Comparison of ENCODE assay signal across 8 cellular contexts in the genomic region with DNA sequence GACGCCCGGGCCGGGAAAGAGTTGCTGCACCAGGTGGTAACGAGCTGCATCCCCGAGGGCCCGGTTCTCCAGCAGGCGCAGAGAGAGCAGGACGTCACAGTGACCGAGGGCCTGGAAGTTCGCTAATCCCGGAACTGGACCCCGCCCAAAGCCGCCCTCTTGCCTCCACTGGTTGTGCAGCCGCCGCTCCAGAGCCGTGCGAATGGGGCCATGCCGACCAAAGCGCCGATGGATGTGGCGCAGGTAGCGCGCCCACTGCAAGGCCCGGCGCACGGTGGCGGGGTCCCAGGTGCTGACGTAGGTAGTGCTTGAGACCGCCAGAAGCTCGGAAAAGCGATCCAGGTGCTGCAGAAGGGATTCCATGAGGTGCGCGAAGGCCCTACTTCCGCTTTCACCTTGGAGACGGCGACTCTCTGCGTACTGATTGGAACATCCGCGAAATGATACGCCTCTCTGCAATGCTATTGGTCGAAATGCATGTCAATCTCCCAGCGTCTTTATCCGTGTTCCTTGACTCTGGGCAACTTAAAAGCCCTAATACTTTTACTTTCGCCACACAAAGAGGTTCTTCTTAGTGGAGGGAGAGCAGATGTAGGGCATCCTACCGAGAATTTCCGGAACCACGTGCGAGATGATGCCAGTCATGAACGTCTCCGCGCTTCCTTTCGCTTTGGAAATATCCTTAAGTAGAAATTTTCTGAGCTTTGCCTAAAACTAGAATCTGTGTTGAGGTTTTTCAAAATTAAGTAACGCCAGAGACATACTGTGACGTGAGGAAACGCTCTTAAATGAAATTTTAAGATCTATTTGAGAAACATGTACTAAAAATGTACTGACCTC. TPM values are rescaled to one million over a fixed set of nuclear protein-coding genes. Genes with fewer than 3 reads are reported as not detected.
DNase-seq lines count a peak whose midpoint lies in the region; TF ChIP-seq lines count a peak whose summit lies in the region.

A gene with protein sequence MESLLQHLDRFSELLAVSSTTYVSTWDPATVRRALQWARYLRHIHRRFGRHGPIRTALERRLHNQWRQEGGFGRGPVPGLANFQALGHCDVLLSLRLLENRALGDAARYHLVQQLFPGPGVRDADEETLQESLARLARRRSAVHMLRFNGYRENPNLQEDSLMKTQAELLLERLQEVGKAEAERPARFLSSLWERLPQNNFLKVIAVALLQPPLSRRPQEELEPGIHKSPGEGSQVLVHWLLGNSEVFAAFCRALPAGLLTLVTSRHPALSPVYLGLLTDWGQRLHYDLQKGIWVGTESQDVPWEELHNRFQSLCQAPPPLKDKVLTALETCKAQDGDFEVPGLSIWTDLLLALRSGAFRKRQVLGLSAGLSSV (minus strand): TSS at position 376 of the 840 bp plus-strand sequence. CDS start 13 bp downstream, at position 363.

- H3K27me3 Mint-ChIP-seq in HFFc6 (ENCODE audit: insufficient read depth), result no peaks in the 10 kb centered on the region
- H3K27me3 Mint-ChIP-seq in activated naive CD4-positive, alpha-beta T cell treated with anti-CD3 and anti-CD28 coated beads, Interleukin-2, amount 10 ng/mL, durations not matched to agents 7 days and 5 days, result no peaks in the 10 kb centered on the region

- H3K27ac ChIP-seq in SK-N-MC (no peak within 1 kb of the TSS), temporal lobe (ENCODE audit: low read depth, low read length) (peak within 1 kb of the TSS; percentile 54)

- CTCF ChIA-PET in activated naive CD4-positive, alpha-beta T cell treated with anti-CD3 and anti-CD28 coated beads, Interleukin-2, amount 10 ng/mL, durations not matched to agents 7 days and 5 days (lab: Charles Lee), result interaction anchor here (1.0 to 1.5 kb wide), 3 partner anchors 15 to 204 kb away, joined by 3 to 7 read pairs (median 6); partner anchors contain the start of gene SVIP

- TF ChIP-seq POLR2A in NB4 (IDR thresholded peaks at IDR 0.05; ENCODE audit: extremely low read depth, insufficient read length), result peak; percentile 38

- peak; percentile 98 for DNase-seq in GM04503 (ENCODE audit: low read depth)
- DNase-seq in HFFc6, result peak; percentile 99
- DNase-seq in NB4 (ENCODE audit: low read depth), result peak; percentile 96
- DNase-seq in SK-N-MC (ENCODE audit: low read depth, low spot score), result peak; percentile 99
- peak; percentile 96 for DNase-seq in activated naive CD4-positive, alpha-beta T cell treated with anti-CD3 and anti-CD28 coated beads, Interleukin-2, amount 10 ng/mL, durations not matched to agents 7 days and 5 days
- peak; percentile 96 for DNase-seq in globus pallidus (ENCODE audit: low spot score)
- peak; percentile 65 to 96 (median 89) for DNase-seq in nucleus accumbens (lab: John Stamatoyannopoulos, UW)

- H3K36me3 Mint-ChIP-seq in HFFc6 (ENCODE audit: low read depth), result no peaks in the 10 kb centered on the region
- peaks cover 18% of the 10 kb centered on the region for H3K36me3 Mint-ChIP-seq in activated naive CD4-positive, alpha-beta T cell treated with anti-CD3 and anti-CD28 coated beads, Interleukin-2, amount 10 ng/mL, durations not matched to agents 7 days and 5 days

- no peaks in the 10 kb centered on the region for H3K36me3 ChIP-seq in SK-N-MC (ENCODE audit: insufficient read depth, low read length)

- no peak for TF ChIP-seq CTCF in HFFc6 (IDR thresholded peaks at IDR 0.05)
- no peak for TF ChIP-seq CTCF in NB4 (IDR thresholded peaks at IDR 0.05; ENCODE audit: low read depth, low read length)

- H3K4me3 Mint-ChIP-seq in HFFc6, result peak within 1 kb of the TSS; percentile 99
- peak within 1 kb of the TSS; percentile 96 for H3K4me3 Mint-ChIP-seq in activated naive CD4-positive, alpha-beta T cell treated with anti-CD3 and anti-CD28 coated beads, Interleukin-2, amount 10 ng/mL, durations not matched to agents 7 days and 5 days

- H3K9me3 ChIP-seq in SK-N-MC (ENCODE audit: low read depth, low read length), result no peaks in the 10 kb centered on the region

- peak within 1 kb of the TSS; percentile 96 for H3K27ac Mint-ChIP-seq in HFFc6
- peak within 1 kb of the TSS; percentile 97 for H3K27ac Mint-ChIP-seq in activated naive CD4-positive, alpha-beta T cell treated with anti-CD3 and anti-CD28 coated beads, Interleukin-2, amount 10 ng/mL, durations not matched to agents 7 days and 5 days

- H3K9me3 Mint-ChIP-seq in HFFc6, result no peaks in the 10 kb centered on the region
- H3K9me3 Mint-ChIP-seq in activated naive CD4-positive, alpha-beta T cell treated with anti-CD3 and anti-CD28 coated beads, Interleukin-2, amount 10 ng/mL, durations not matched to agents 7 days and 5 days, result no peaks in the 10 kb centered on the region

- peak within 1 kb of the TSS; percentile 74 for H3K9ac ChIP-seq in SK-N-MC (ENCODE audit: insufficient read length)

- peaks cover 20% of the 10 kb centered on the region for H3K4me1 Mint-ChIP-seq in HFFc6 (ENCODE audit: low read depth)
- H3K4me1 Mint-ChIP-seq in activated naive CD4-positive, alpha-beta T cell treated with anti-CD3 and anti-CD28 coated beads, Interleukin-2, amount 10 ng/mL, durations not matched to agents 7 days and 5 days, result peaks cover 34% of the 10 kb centered on the region

- H3K4me3 ChIP-seq in NB4 (ENCODE audit: low read depth, low read length) (peak within 1 kb of the TSS; percentile 69), SK-N-MC (peak within 1 kb of the TSS; percentile 84)

RNA-seq across cellular contexts. Expression of the gene that starts here (rescaled TPM):
- 1 to 10 TPM; 5.9 to 6.8 (median 6.5) TPM for total RNA-seq in HFFc6 (2021; fragmentation: NEBNext Ultra II Directional; extraction: Animal tissue kit (Norgen Biotek cat#: 25700))
- total RNA-seq in temporal lobe, result 17.2 TPM
